Comparison of ENCODE assay signal across 11 cellular contexts in genomic region chr17:2783310-2784030, GRCh38. TPM values are rescaled to one million over a fixed set of nuclear protein-coding genes. Genes with fewer than 3 reads are reported as not detected.
"Had no signal": no experiment of that assay in that cellular context is flagged by ENCODE, and none has a peak within 500 bp of the region (broad histone marks: within the 10 kb centered on the region; RNA-seq: fewer than 3 reads in every experiment).

No MANE protein-coding gene starts in this region.

- H3K27ac Mint-ChIP-seq: IgD-negative memory B cell had no signal

- H3K4me3 ChIP-seq: GM23248, HAP-1 had no signal

- DNase-seq: GM23248, GOT3, H7, KBM-7 had no signal

- FAIRE-seq: HepG2 had no signal

- H3K9ac ChIP-seq: GM23248 had no signal

- H2AFZ ChIP-seq: GM23248 had no signal

- H3K27ac ChIP-seq: GM23248, HL-60 had no signal

- ATAC-seq: HCT116, HepG2 had no signal

- H3K36me3 ChIP-seq: HAP-1 had no signal

- H3K9me3 Mint-ChIP-seq: IgD-negative memory B cell had no signal

- H3K36me3 Mint-ChIP-seq: IgD-negative memory B cell had no signal

- H3K9me3 ChIP-seq: HAP-1 had no signal

RNA-seq across cellular contexts. Expression of gene CCDC92B, which starts 34.0 kb away (rescaled TPM):
- total RNA-seq: GM23248, H4, HepG2, HT1080 had no signal
- polyA plus RNA-seq: GM23248, HepG2, IgD-negative memory B cell had no signal
